In genomic region chr20:402496-402885, GRCh38 we compare ENCODE assay signal across 19 cellular contexts. TPM values are rescaled to one million over a fixed set of nuclear protein-coding genes. Genes with fewer than 3 reads are reported as not detected.
DNase-seq lines count a peak whose midpoint lies in the region; ATAC-seq, FAIRE-seq and TF ChIP-seq lines count a peak whose summit lies in the region.
"Had no signal": no experiment of that assay in that cellular context is flagged by ENCODE, and none has a peak within 500 bp of the region (broad histone marks: within the 10 kb centered on the region; RNA-seq: fewer than 3 reads in every experiment).

No MANE protein-coding gene starts in this region.

- WGBS in HepG2 (ENCODE audit: low lambda C conversion rate), result 40% methylated on average over 2 of the region's 2 CpGs

- H4K20me1 ChIP-seq in BLaER1 (no peaks in the 10 kb centered on the region), HepG2 (ENCODE audit: insufficient read depth, low read length) (no peaks in the 10 kb centered on the region)

- H2AFZ ChIP-seq in HepG2 (ENCODE audit: low read length), result no peak overlapping the region

- TF ChIP-seq CTCF in GM12865 (IDR thresholded peaks at IDR 0.05; ENCODE audit: insufficient read depth, low read depth, low read length, missing control alignments) (no peak), RWPE2 (IDR thresholded peaks at IDR 0.05; ENCODE audit: poor library complexity, severe bottlenecking) (no peak), HepG2 (CRISPR knock-in tag; IDR thresholded peaks at IDR 0.05) (no peak)

- no peak for TF ChIP-seq EP300 in HepG2 (IDR thresholded peaks at IDR 0.05; ENCODE audit: low read depth in 2 of 2, low read length in 2 of 2)
- TF ChIP-seq EP300 in HepG2 (CRISPR knock-in tag; IDR thresholded peaks at IDR 0.05; ENCODE audit: borderline replicate concordance), result no peak

- no peak for FAIRE-seq in HepG2 (lab: Jason Lieb, UNC)

- H3K4me1 ChIP-seq in BLaER1, result peaks cover 23% of the 10 kb centered on the region
- peaks cover 30% of the 10 kb centered on the region for H3K4me1 ChIP-seq in RWPE2 (ENCODE audit: insufficient read depth, poor library complexity, severe bottlenecking)
- peaks cover 97% of the 10 kb centered on the region for H3K4me1 ChIP-seq in HepG2 (ENCODE audit: insufficient read depth, low read length)

- CTCF ChIA-PET in HepG2 (lab: Yijun Ruan, JAX; ENCODE audit: low intra/inter-chr PET ratio, low total read pairs), result no interaction called here

- TSS peak; percentile 68 for BruUV-seq in HepG2 (replicated peaks; lab: Mats Ljungman, UMichigan)

- H3K79me2 ChIP-seq in HepG2 (ENCODE audit: insufficient read depth, low read length), result peaks cover 10% of the 10 kb centered on the region

- ATAC-seq in RWPE2 (ENCODE audit: low read depth) (no peak), HepG2 (peak; percentile 12), GM19035 (IDR thresholded peaks at IDR 0.05; ENCODE audit: unreplicated experiment) (no peak)
- ATAC-seq: T-helper 17 cell, upper lobe of right lung had no signal

- DNase-seq in GM12865 (ENCODE audit: low read depth) (peak; percentile 29), RWPE2 (ENCODE audit: low spot score) (no peak), HepG2 (ENCODE audit: low spot score) (no peak), NCI-H1417 treated with DMSO at 0.1 percent for 48 hours (lab: John Stamatoyannopoulos, UW) (no peak), NCI-H446 treated with DMSO at 0.1 percent for 48 hours (lab: John Stamatoyannopoulos, UW) (no peak)
- DNase-seq: AML-193; COR-L47; head of caudate nucleus; NCI-H187; NCI-H2227 treated with DMSO at 0.1 percent for 48 hours; NCI-H82; stimulated activated CD4-positive, alpha-beta T cell treated with anti-CD3 and anti-CD28 coated beads, Interleukin-4, amount 100 ng/mL, for 24 hours; T-helper 17 cell; upper lobe of right lung had no signal

- POLR2A ChIA-PET in HepG2 (lab: Yijun Ruan, JAX), result interaction anchor here (1.3 to 29.0 kb wide), 6 partner anchors 12 to 141 kb away, joined by 3 to 1587 read pairs (median 34); partner anchors contain the start of genes CSNK2A1, NRSN2 and TRIB3

- H3K4me3 ChIP-seq in BLaER1, result no peak overlapping the region
- H3K4me3 ChIP-seq in GM12865 (ENCODE audit: low read depth, low read length), result no peak overlapping the region
- no peak overlapping the region for H3K4me3 ChIP-seq in RWPE2 (ENCODE audit: severe bottlenecking)
- H3K4me3 ChIP-seq in HepG2 (replicated peaks in 1 of 3; ENCODE audit: insufficient read depth in 1 of 3, low read depth in 2 of 3, low read length in 3 of 3), result no peak overlapping the region
- H3K4me3 ChIP-seq: Peyer's patch, upper lobe of right lung had no signal

- H3K9me3 ChIP-seq in BLaER1 (no peaks in the 10 kb centered on the region), RWPE2 (ENCODE audit: severe bottlenecking) (peaks cover 2% of the 10 kb centered on the region), HepG2 (ENCODE audit: low read length) (no peaks in the 10 kb centered on the region)
- H3K9me3 ChIP-seq: neutrophil, Peyer's patch, upper lobe of right lung had no signal

- no peak; a peak in 1 of 4 replicates for TF ChIP-seq POLR2A in HepG2 (IDR thresholded peaks at IDR 0.05; ENCODE audit: insufficient read depth in 1 of 2, low read depth in 2 of 2, low read length in 2 of 2)

- H3K27ac ChIP-seq in BLaER1 (no peak overlapping the region), RWPE2 (ENCODE audit: poor library complexity, severe bottlenecking) (peak overlapping the region; percentile 96), HepG2 (ENCODE audit: extremely low read length, insufficient read depth, low read length) (peak overlapping the region; percentile 99)
- H3K27ac ChIP-seq: neutrophil, upper lobe of right lung, VCaP had no signal

- H3K27me3 ChIP-seq in BLaER1 (no peaks in the 10 kb centered on the region), RWPE2 (ENCODE audit: insufficient read depth, poor library complexity, severe bottlenecking) (no peaks in the 10 kb centered on the region), HepG2 (ENCODE audit: control insufficient read depth in 1 of 2, insufficient read depth in 2 of 2, low read length in 2 of 2) (no peaks in the 10 kb centered on the region; a peak in 1 of 5 replicates)
- H3K27me3 ChIP-seq: neutrophil, Peyer's patch, upper lobe of right lung had no signal

- TF ChIP-seq RAD21 in HepG2 (CRISPR knock-in tag; IDR thresholded peaks at IDR 0.05), result 0 out of 2 replicates have a peak, but pooled peaks have one; percentile 3

- H3K36me3 ChIP-seq in BLaER1 (peaks cover 14% of the 10 kb centered on the region), RWPE2 (ENCODE audit: low read depth) (peaks cover 12% of the 10 kb centered on the region), HepG2 (replicated peaks in 1 of 2; ENCODE audit: control insufficient read depth in 1 of 2, insufficient read depth in 2 of 2, low read length in 2 of 2) (peaks cover 2 to 6% of the 10 kb centered on the region in 2 experiments)
- H3K36me3 ChIP-seq: Peyer's patch had no signal

- intact Hi-C loops in HepG2 (cut with micrococcal nuclease; ENCODE audit: unreplicated experiment), result loop anchor here (2.0 kb wide), 1 partner anchor 32 kb away; no protein-coding TSS in a partner anchor

- no peak overlapping the region for H3K9ac ChIP-seq in BLaER1
- H3K9ac ChIP-seq in HepG2 (ENCODE audit: insufficient read depth, low read depth, low read length), result peak overlapping the region; percentile 91

- H3K4me2 ChIP-seq in BLaER1, result peak overlapping the region; percentile 6
- H3K4me2 ChIP-seq in HepG2 (ENCODE audit: low read depth, low read length), result peak overlapping the region; percentile 10

- in situ Hi-C loops in HepG2 (cut with HindIII; ENCODE audit: extremely low pct_ligation_motif_present, low pct_unique_long_range_greater_than_20kb), result no loop called here

RNA-seq across cellular contexts. Expression of gene RBCK1, which starts 5.6 kb away (rescaled TPM):
- total RNA-seq in HepG2 (2016; rRNA removed; fragmentation: Illumina TruSeq; extraction: Trizol), result 121 and 149 TPM in 2 replicates
- total RNA-seq in HepG2 (2016; cell fraction: cytosol; rRNA removed; fragmentation: Illumina TruSeq; extraction: Trizol; ENCODE audit: low read depth), result 176 and 212 TPM in 2 replicates
- total RNA-seq in HepG2 (2016; cell fraction: insoluble cytoplasmic fraction; rRNA removed; fragmentation: Illumina TruSeq; extraction: Trizol), result 110 and 147 TPM in 2 replicates
- total RNA-seq in HepG2 (2016; cell fraction: membrane; rRNA removed; fragmentation: Illumina TruSeq; extraction: Trizol), result 217 and 241 TPM in 2 replicates
- total RNA-seq in HepG2 (2016; cell fraction: nucleus; rRNA removed; fragmentation: Illumina TruSeq; extraction: Trizol), result 83.9 and 95.5 TPM in 2 replicates
- polyA plus RNA-seq in HepG2 (2011; rRNA removed), result 215 and 270 TPM in 2 replicates
- 171 and 196 TPM in 2 replicates for polyA plus RNA-seq in HepG2 (2011; cell fraction: cytosol; rRNA removed)
- polyA plus RNA-seq in HepG2 (2011; cell fraction: nucleus; rRNA removed), result 558 and 618 TPM in 2 replicates
- polyA plus RNA-seq in HepG2 (2012), result 207 and 311 TPM in 2 replicates
- polyA plus RNA-seq in HepG2 (2016; cell fraction: cytosol; fragmentation: Illumina TruSeq; extraction: Trizol; ENCODE audit: low read depth), result 291 and 331 TPM in 2 replicates
- polyA plus RNA-seq in HepG2 (2016; cell fraction: insoluble cytoplasmic fraction; fragmentation: Illumina TruSeq; extraction: Trizol; ENCODE audit: low read depth), result 144 and 159 TPM in 2 replicates
- polyA plus RNA-seq in HepG2 (2016; cell fraction: membrane; fragmentation: Illumina TruSeq; extraction: Trizol; ENCODE audit: low read depth), result 277 and 299 TPM in 2 replicates
- polyA plus RNA-seq in HepG2 (2016; cell fraction: nucleus; fragmentation: Illumina TruSeq; extraction: Trizol; ENCODE audit: insufficient read depth, low read depth), result 357 and 365 TPM in 2 replicates
- polyA minus RNA-seq in HepG2 (2011; rRNA and poly(A)+ RNA removed; ENCODE audit: low replicate concordance), result 36.5 and 119 TPM in 2 replicates
- 65.9 and 88.8 TPM in 2 replicates for polyA minus RNA-seq in HepG2 (2011; cell fraction: cytosol; rRNA and poly(A)+ RNA removed)
- 102 and 144 TPM in 2 replicates for polyA minus RNA-seq in HepG2 (2011; cell fraction: nucleus; rRNA and poly(A)+ RNA removed)

RNA-seq across cellular contexts. Expression of gene TRIB3, which starts 21.9 kb away (rescaled TPM):
- 106 and 115 TPM in 2 replicates for total RNA-seq in HepG2 (2016; rRNA removed; fragmentation: Illumina TruSeq; extraction: Trizol)
- total RNA-seq in HepG2 (2016; cell fraction: cytosol; rRNA removed; fragmentation: Illumina TruSeq; extraction: Trizol; ENCODE audit: low read depth), result 40.1 and 45.0 TPM in 2 replicates
- total RNA-seq in HepG2 (2016; cell fraction: insoluble cytoplasmic fraction; rRNA removed; fragmentation: Illumina TruSeq; extraction: Trizol), result 106 and 115 TPM in 2 replicates
- 107 and 130 TPM in 2 replicates for total RNA-seq in HepG2 (2016; cell fraction: membrane; rRNA removed; fragmentation: Illumina TruSeq; extraction: Trizol)
- total RNA-seq in HepG2 (2016; cell fraction: nucleus; rRNA removed; fragmentation: Illumina TruSeq; extraction: Trizol), result 47.6 and 54.9 TPM in 2 replicates
- 150 and 241 TPM in 2 replicates for polyA plus RNA-seq in HepG2 (2011; rRNA removed)
- 165 and 177 TPM in 2 replicates for polyA plus RNA-seq in HepG2 (2011; cell fraction: cytosol; rRNA removed)
- 122 and 148 TPM in 2 replicates for polyA plus RNA-seq in HepG2 (2011; cell fraction: nucleus; rRNA removed)
- 78.0 and 193 TPM in 2 replicates for polyA plus RNA-seq in HepG2 (2012)
- 33.6 and 42.0 TPM in 2 replicates for polyA plus RNA-seq in HepG2 (2016; cell fraction: cytosol; fragmentation: Illumina TruSeq; extraction: Trizol; ENCODE audit: low read depth)
- polyA plus RNA-seq in HepG2 (2016; cell fraction: insoluble cytoplasmic fraction; fragmentation: Illumina TruSeq; extraction: Trizol; ENCODE audit: low read depth), result 99.1 and 105 TPM in 2 replicates
- polyA plus RNA-seq in HepG2 (2016; cell fraction: membrane; fragmentation: Illumina TruSeq; extraction: Trizol; ENCODE audit: low read depth), result 76.6 and 88.5 TPM in 2 replicates
- polyA plus RNA-seq in HepG2 (2016; cell fraction: nucleus; fragmentation: Illumina TruSeq; extraction: Trizol; ENCODE audit: insufficient read depth, low read depth), result 77.9 and 79.0 TPM in 2 replicates
- polyA minus RNA-seq in HepG2 (2011; rRNA and poly(A)+ RNA removed; ENCODE audit: low replicate concordance), result 66.9 and 301 TPM in 2 replicates
- 115 and 151 TPM in 2 replicates for polyA minus RNA-seq in HepG2 (2011; cell fraction: cytosol; rRNA and poly(A)+ RNA removed)
- 35.9 and 65.3 TPM in 2 replicates for polyA minus RNA-seq in HepG2 (2011; cell fraction: nucleus; rRNA and poly(A)+ RNA removed)

RNA-seq across cellular contexts. Expression of gene NRSN2, which starts 55.6 kb away (rescaled TPM):
- 28.4 and 32.3 TPM in 2 replicates for total RNA-seq in HepG2 (2016; rRNA removed; fragmentation: Illumina TruSeq; extraction: Trizol)
- total RNA-seq in HepG2 (2016; cell fraction: cytosol; rRNA removed; fragmentation: Illumina TruSeq; extraction: Trizol; ENCODE audit: low read depth), result 13.5 and 19.5 TPM in 2 replicates
- 26.0 and 33.1 TPM in 2 replicates for total RNA-seq in HepG2 (2016; cell fraction: insoluble cytoplasmic fraction; rRNA removed; fragmentation: Illumina TruSeq; extraction: Trizol)
- 30.9 and 37.0 TPM in 2 replicates for total RNA-seq in HepG2 (2016; cell fraction: membrane; rRNA removed; fragmentation: Illumina TruSeq; extraction: Trizol)
- total RNA-seq in HepG2 (2016; cell fraction: nucleus; rRNA removed; fragmentation: Illumina TruSeq; extraction: Trizol), result 18.0 and 19.9 TPM in 2 replicates
- 49.4 and 63.3 TPM in 2 replicates for polyA plus RNA-seq in HepG2 (2011; rRNA removed)
- 69.4 and 90.4 TPM in 2 replicates for polyA plus RNA-seq in HepG2 (2011; cell fraction: cytosol; rRNA removed)
- polyA plus RNA-seq in HepG2 (2011; cell fraction: nucleus; rRNA removed), result 68.6 and 73.2 TPM in 2 replicates
- 32.8 and 45.8 TPM in 2 replicates for polyA plus RNA-seq in HepG2 (2012)
- polyA plus RNA-seq in HepG2 (2016; cell fraction: cytosol; fragmentation: Illumina TruSeq; extraction: Trizol; ENCODE audit: low read depth), result 30.7 and 34.2 TPM in 2 replicates
- polyA plus RNA-seq in HepG2 (2016; cell fraction: insoluble cytoplasmic fraction; fragmentation: Illumina TruSeq; extraction: Trizol; ENCODE audit: low read depth), result 54.0 and 55.2 TPM in 2 replicates
- 61.7 and 66.8 TPM in 2 replicates for polyA plus RNA-seq in HepG2 (2016; cell fraction: membrane; fragmentation: Illumina TruSeq; extraction: Trizol; ENCODE audit: low read depth)
- polyA plus RNA-seq in HepG2 (2016; cell fraction: nucleus; fragmentation: Illumina TruSeq; extraction: Trizol; ENCODE audit: insufficient read depth, low read depth), result 79.0 and 79.1 TPM in 2 replicates
- polyA minus RNA-seq in HepG2 (2011; rRNA and poly(A)+ RNA removed; ENCODE audit: low replicate concordance), result 1.6 and 52.5 TPM in 2 replicates
- 32.5 and 33.1 TPM in 2 replicates for polyA minus RNA-seq in HepG2 (2011; cell fraction: cytosol; rRNA and poly(A)+ RNA removed)
- polyA minus RNA-seq in HepG2 (2011; cell fraction: nucleus; rRNA and poly(A)+ RNA removed), result 10.7 and 15.0 TPM in 2 replicates

RNA-seq across cellular contexts. Expression of gene TBC1D20, which starts 59.8 kb away (rescaled TPM):
- 36.6 and 45.9 TPM in 2 replicates for total RNA-seq in HepG2 (2016; rRNA removed; fragmentation: Illumina TruSeq; extraction: Trizol)
- 24.9 and 29.1 TPM in 2 replicates for total RNA-seq in HepG2 (2016; cell fraction: cytosol; rRNA removed; fragmentation: Illumina TruSeq; extraction: Trizol; ENCODE audit: low read depth)
- 36.8 and 43.1 TPM in 2 replicates for total RNA-seq in HepG2 (2016; cell fraction: insoluble cytoplasmic fraction; rRNA removed; fragmentation: Illumina TruSeq; extraction: Trizol)
- 49.8 and 56.6 TPM in 2 replicates for total RNA-seq in HepG2 (2016; cell fraction: membrane; rRNA removed; fragmentation: Illumina TruSeq; extraction: Trizol)
- total RNA-seq in HepG2 (2016; cell fraction: nucleus; rRNA removed; fragmentation: Illumina TruSeq; extraction: Trizol), result 26.9 and 31.0 TPM in 2 replicates
- 47.1 and 55.2 TPM in 2 replicates for polyA plus RNA-seq in HepG2 (2011; rRNA removed)
- 46.2 and 50.9 TPM in 2 replicates for polyA plus RNA-seq in HepG2 (2011; cell fraction: cytosol; rRNA removed)
- 67.6 and 73.0 TPM in 2 replicates for polyA plus RNA-seq in HepG2 (2011; cell fraction: nucleus; rRNA removed)
- 26.7 and 33.9 TPM in 2 replicates for polyA plus RNA-seq in HepG2 (2012)
- 27.0 and 32.1 TPM in 2 replicates for polyA plus RNA-seq in HepG2 (2016; cell fraction: cytosol; fragmentation: Illumina TruSeq; extraction: Trizol; ENCODE audit: low read depth)
- 46.6 and 47.0 TPM in 2 replicates for polyA plus RNA-seq in HepG2 (2016; cell fraction: insoluble cytoplasmic fraction; fragmentation: Illumina TruSeq; extraction: Trizol; ENCODE audit: low read depth)
- polyA plus RNA-seq in HepG2 (2016; cell fraction: membrane; fragmentation: Illumina TruSeq; extraction: Trizol; ENCODE audit: low read depth), result 37.5 and 43.9 TPM in 2 replicates
- polyA plus RNA-seq in HepG2 (2016; cell fraction: nucleus; fragmentation: Illumina TruSeq; extraction: Trizol; ENCODE audit: insufficient read depth, low read depth), result 57.7 and 59.0 TPM in 2 replicates
- 35.8 and 117 TPM in 2 replicates for polyA minus RNA-seq in HepG2 (2011; rRNA and poly(A)+ RNA removed; ENCODE audit: low replicate concordance)
- 21.9 and 28.9 TPM in 2 replicates for polyA minus RNA-seq in HepG2 (2011; cell fraction: cytosol; rRNA and poly(A)+ RNA removed)
- 37.1 and 38.0 TPM in 2 replicates for polyA minus RNA-seq in HepG2 (2011; cell fraction: nucleus; rRNA and poly(A)+ RNA removed)
